Comparison of ENCODE assay signal across 1 cellular context in the genomic region with DNA sequence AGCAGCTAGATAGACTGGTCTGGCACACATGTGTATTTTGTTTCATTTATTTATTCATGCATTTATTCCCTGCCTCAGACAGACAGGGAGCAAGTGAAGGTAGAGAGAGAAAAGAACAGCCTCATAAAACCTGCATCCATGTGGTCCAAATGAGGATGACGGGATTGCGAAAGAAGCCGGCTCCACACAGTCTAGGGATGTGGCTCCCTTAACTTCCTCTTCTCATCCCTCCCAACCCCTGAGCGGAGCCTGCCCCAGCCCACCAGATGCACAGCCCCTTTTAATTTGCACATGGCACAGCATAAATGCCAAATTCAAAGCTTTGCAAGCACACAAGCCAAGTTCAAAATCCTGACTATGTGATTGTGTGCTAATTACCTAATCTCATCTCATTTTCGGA.
TF ChIP-seq lines count a peak whose summit lies in the region.

No MANE protein-coding gene starts in this region.

TF ChIP-seq in IMR-90, 13 proteins besides CTCF, POLR2A, EP300 and RAD21:
- TF ChIP-seq CEBPB (IDR thresholded peaks at IDR 0.05; ENCODE audit: low read depth, low read length) (peak; percentile 79), MXI1 (IDR thresholded peaks at IDR 0.05; ENCODE audit: borderline replicate concordance, low read depth, low read length) (no peak)
TF ChIP-seq in IMR-90: peak in this region for 1.
